1 cellular context compared by ENCODE assay signal in the genomic region with DNA sequence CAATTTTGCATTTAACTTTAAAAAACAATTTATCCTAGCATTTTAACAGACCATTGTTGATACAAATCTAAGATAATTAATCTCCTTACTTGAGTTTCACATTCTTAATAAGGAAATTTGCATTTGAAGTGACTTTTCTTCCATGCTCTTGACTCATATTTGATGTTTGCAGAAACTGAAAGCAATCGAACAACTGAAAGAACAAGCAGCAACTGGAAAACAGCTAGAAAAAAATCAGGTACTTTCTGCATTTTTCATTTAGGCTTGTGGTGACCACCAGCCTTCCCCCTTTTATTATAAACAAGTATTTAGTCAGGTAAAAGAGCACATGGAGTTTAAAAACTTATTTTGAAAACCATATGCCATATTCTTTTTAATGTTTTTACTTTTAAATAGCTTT.
TF ChIP-seq lines count a peak whose summit lies in the region.

No MANE protein-coding gene starts in this region.

TF ChIP-seq in SK-N-SH, 30 proteins besides CTCF, POLR2A, EP300 and RAD21 (continued from another document):
- no peak for TF ChIP-seq REST (IDR thresholded peaks at IDR 0.05; ENCODE audit: low read depth, low read length)
